Comparison of ENCODE assay signal across 8 cellular contexts in genomic region chr19:7636691-7637373, GRCh38. TPM values are rescaled to one million over a fixed set of nuclear protein-coding genes. Genes with fewer than 3 reads are reported as not detected.
DNase-seq lines count a peak whose midpoint lies in the region; ATAC-seq and TF ChIP-seq lines count a peak whose summit lies in the region.

STXBP2 (plus strand) TSS chr19:7637110; CDS start chr19:7637150, 40 bp downstream.

- peak within 1 kb of the TSS; percentile 86 for H3K27ac Mint-ChIP-seq in activated CD4-positive, alpha-beta T cell treated with anti-CD3 and anti-CD28 coated beads for 36 hours

- peak; percentile 72 for ATAC-seq in HG02678 (IDR thresholded peaks at IDR 0.05; ENCODE audit: unreplicated experiment)
- ATAC-seq in activated CD4-positive, alpha-beta T cell treated with anti-CD3 and anti-CD28 coated beads for 36 hours = peak; percentile 97

- TF ChIP-seq POLR2A in lower leg skin (IDR thresholded peaks at IDR 0.05) = no peak

- intact Hi-C loops in activated CD4-positive, alpha-beta T cell treated with anti-CD3 and anti-CD28 coated beads for 36 hours (cut with DNase I, micrococcal nuclease) = loop anchor here (1.0 to 2.0 kb wide), 6 partner anchors 8 to 283 kb away; partner anchors contain the start of genes PET100 (in 2 of the 2), XAB2 (in 2 of the 2), EVI5L (in 1 of the 2) and PNPLA6 (in 1 of the 2)
- intact Hi-C loops in colonic mucosa (cut with DNase I) (no loop called here), lower leg skin (cut with DNase I; ENCODE audit: low total_unique reads) (no loop called here)

- peak; percentile 26 for TF ChIP-seq CTCF in colonic mucosa (IDR thresholded peaks at IDR 0.05)
- no peak for TF ChIP-seq CTCF in lower leg skin (IDR thresholded peaks at IDR 0.05)

- H3K4me3 ChIP-seq in colonic mucosa (peak within 1 kb of the TSS; percentile 90), lower leg skin (ENCODE audit: low read depth, poor library complexity, severe bottlenecking) (peak within 1 kb of the TSS; percentile 29)

- 5 to 9% methylated on average over 17 to 45 of the region's 61 CpGs for whole genome bisulfite sequencing in lower leg skin, 2 donors

- peak within 1 kb of the TSS; percentile 78 for H3K4me3 Mint-ChIP-seq in activated CD4-positive, alpha-beta T cell treated with anti-CD3 and anti-CD28 coated beads for 36 hours

- no peaks in the 10 kb centered on the region for H3K27me3 Mint-ChIP-seq in activated CD4-positive, alpha-beta T cell treated with anti-CD3 and anti-CD28 coated beads for 36 hours

- H3K9ac ChIP-seq in colonic mucosa (ENCODE audit: low read depth in 2 of 2, low read length in 2 of 2) = peak within 1 kb of the TSS; percentile 87

- H3K27ac ChIP-seq in colonic mucosa = peak within 1 kb of the TSS; percentile 83

- peaks cover 19% of the 10 kb centered on the region for H3K36me3 Mint-ChIP-seq in activated CD4-positive, alpha-beta T cell treated with anti-CD3 and anti-CD28 coated beads for 36 hours (ENCODE audit: low read depth)

- peaks cover 22% of the 10 kb centered on the region for H3K4me1 Mint-ChIP-seq in activated CD4-positive, alpha-beta T cell treated with anti-CD3 and anti-CD28 coated beads for 36 hours

- H3K9me3 Mint-ChIP-seq in activated CD4-positive, alpha-beta T cell treated with anti-CD3 and anti-CD28 coated beads for 36 hours (ENCODE audit: low read depth) = peaks cover 7% of the 10 kb centered on the region

- H3K36me3 ChIP-seq in colonic mucosa = no peaks in the 10 kb centered on the region

- no peaks in the 10 kb centered on the region for H3K9me3 ChIP-seq in colonic mucosa

- CTCF ChIA-PET in activated CD4-positive, alpha-beta T cell treated with anti-CD3 and anti-CD28 coated beads for 36 hours (lab: Charles Lee) = interaction anchor here (1.1 to 2.1 kb wide), 5 partner anchors 15 to 76 kb away, joined by 3 to 11 read pairs (median 7); partner anchors contain the start of gene TRAPPC5

- POLR2A ChIA-PET in activated CD4-positive, alpha-beta T cell treated with anti-CD3 and anti-CD28 coated beads for 36 hours (lab: Charles Lee) = no interaction called here

- H3K4me1 ChIP-seq in colonic mucosa = no peaks in the 10 kb centered on the region

- DNase-seq in ELR (ENCODE audit: low read depth) = peak; percentile 37
- DNase-seq in NCI-H2107 treated with DMSO at 0.1 percent for 48 hours (lab: John Stamatoyannopoulos, UW; ENCODE audit: unreplicated experiment) = peak; percentile 28
- DNase-seq in activated CD4-positive, alpha-beta T cell treated with anti-CD3 and anti-CD28 coated beads for 36 hours = peak; percentile 96
- DNase-seq in colonic mucosa = peak; percentile 91
- peak; percentile 70 to 95 for DNase-seq in lower leg skin (ENCODE audit: low spot score in 2 of 2)
- peak; percentile 92 for DNase-seq in stimulated activated CD8-positive, alpha-beta memory T cell treated with anti-CD3 and anti-CD28 coated beads, Interleukin-15, amount 100 ng/mL, for 24 hours (ENCODE audit: low read depth)
- no peak for DNase-seq in cerebellar nuclear complex (lab: John Stamatoyannopoulos, UW)

- H3K27me3 ChIP-seq in colonic mucosa = no peaks in the 10 kb centered on the region

RNA-seq across cellular contexts. Expression of gene STXBP2, which starts in this region (rescaled TPM):
- total RNA-seq in activated CD4-positive, alpha-beta T cell treated with anti-CD3 and anti-CD28 coated beads for 36 hours = 10 to 100 TPM; 75.2 to 83.0 TPM
- total RNA-seq in colonic mucosa (100 to 1,000 TPM; 166 to 212 TPM), lower leg skin (100 to 1,000 TPM in 1 of 4 donors, 10 to 100 TPM in 3; 43.8 to 109 (median 69.9) TPM)

Comparison
In these comparisons a context has a peak if more than half of its experiments do, and no peak if none do; other contexts are left out.
1. DNase-seq: peak in ELR (single experiment), NCI-H2107 treated with DMSO at 0.1 percent for 48 hours (single experiment), activated CD4-positive, alpha-beta T cell treated with anti-CD3 and anti-CD28 coated beads for 36 hours (single experiment), colonic mucosa (single experiment), lower leg skin (2 of 2) and stimulated activated CD8-positive, alpha-beta memory T cell treated with anti-CD3 and anti-CD28 coated beads, Interleukin-15, amount 100 ng/mL, for 24 hours (single experiment); none in cerebellar nuclear complex (0 of 2).
2. intact Hi-C loops: an anchor here in activated CD4-positive, alpha-beta T cell treated with anti-CD3 and anti-CD28 coated beads for 36 hours (1.0 to 2.0 kb wide); none called in colonic mucosa and lower leg skin.